ENCODE assay signal across 1 cellular context in the genomic region with DNA sequence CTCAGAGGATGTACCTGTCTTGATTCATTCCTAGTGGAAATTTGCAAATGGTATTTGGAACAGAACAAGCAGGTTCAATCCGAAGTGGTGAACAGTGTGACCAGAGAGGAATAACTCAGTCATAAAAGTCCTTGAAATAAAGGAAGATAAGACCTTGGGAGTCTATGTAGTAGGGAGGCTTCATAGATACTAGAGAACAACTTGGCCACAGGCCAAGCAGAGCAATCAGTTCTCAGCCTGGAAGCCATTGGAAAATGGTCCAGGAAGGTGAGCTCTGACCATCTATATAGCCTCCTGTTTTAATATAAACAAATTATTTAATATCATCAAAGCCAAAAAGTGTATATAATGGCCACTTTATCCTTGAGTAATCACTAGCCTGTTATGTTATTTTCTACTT.
A peak's percentile ranks its signal among the peaks of the same experiment; 100 is the strongest.
TF ChIP-seq lines count a peak whose summit lies in the region.

No MANE protein-coding gene starts in this region.

TF ChIP-seq in K562, 482 proteins besides CTCF, POLR2A, EP300 and RAD21 (continued from another document):
- TF ChIP-seq ZNF398 (CRISPR knock-in tag; IDR thresholded peaks at IDR 0.05) (no peak), RBBP5 (IDR thresholded peaks at IDR 0.05; ENCODE audit: borderline replicate concordance, insufficient read depth, low read length, poor library complexity, severe bottlenecking) (no peak), CHAMP1 (IDR thresholded peaks at IDR 0.05) (no peak), NFIC (IDR thresholded peaks at IDR 0.05) (peak; percentile 87), ZNF318 (IDR thresholded peaks at IDR 0.05; ENCODE audit: borderline replicate concordance in 1 of 2, low read depth in 1 of 2) (no peak)
